Comparison of ENCODE assay signal across 8 cellular contexts in the genomic region with DNA sequence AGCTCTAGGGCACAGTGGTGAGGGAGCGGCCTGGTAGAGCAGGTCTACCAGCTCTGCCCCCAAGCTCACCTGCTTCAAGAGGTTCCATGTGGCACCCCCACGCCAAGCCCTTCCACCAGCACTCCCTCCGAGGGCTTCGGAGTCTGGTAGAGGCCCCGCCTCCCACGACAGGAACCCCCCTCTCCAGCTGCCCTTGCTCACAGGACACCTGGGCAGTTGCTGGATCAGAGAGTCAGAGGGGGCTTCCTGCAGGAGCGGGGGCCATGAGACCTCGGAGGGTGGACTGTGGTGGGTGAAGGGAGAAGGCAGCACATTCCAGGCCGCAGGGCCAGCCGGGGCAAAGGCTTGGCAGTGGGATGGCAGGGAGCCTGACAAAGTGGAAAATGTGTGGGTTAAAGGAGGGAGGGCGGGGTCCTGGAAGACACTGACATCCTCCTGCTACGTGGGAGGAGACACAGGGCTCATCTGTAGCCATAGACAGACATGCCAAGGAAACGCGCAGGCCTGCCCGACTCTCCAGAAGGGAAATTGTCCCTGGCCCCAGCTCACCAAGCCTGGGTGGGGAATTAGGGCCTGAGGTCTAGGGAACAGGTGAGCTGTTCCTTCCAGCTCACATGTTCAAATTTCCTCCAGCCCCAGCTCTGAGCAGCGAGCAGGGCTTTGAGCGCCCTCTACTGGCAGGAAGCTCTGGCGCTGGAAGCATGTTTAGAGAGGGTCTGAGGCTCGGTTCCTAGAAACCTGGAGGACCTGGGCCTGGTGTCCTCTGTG.
DNase-seq lines count a peak whose midpoint lies in the region; ATAC-seq and TF ChIP-seq lines count a peak whose summit lies in the region.

No MANE protein-coding gene starts in this region.

- H3K36me3 Mint-ChIP-seq in activated naive CD8-positive, alpha-beta T cell treated with anti-CD3 and anti-CD28 coated beads, Interleukin-2, amount 50 U/mL, for 24 hours (ENCODE audit: low read depth) = no peaks in the 10 kb centered on the region

- no peaks in the 10 kb centered on the region for H3K9me3 ChIP-seq in heart right ventricle

- H3K4me3 ChIP-seq in heart right ventricle = no peak overlapping the region

- peaks cover 0 to 39% (median 6%) of the 10 kb centered on the region in 9 donors for H3K4me1 ChIP-seq in heart right ventricle

- peaks cover 0 to 20% (median 11%) of the 10 kb centered on the region in 7 donors for H3K27me3 ChIP-seq in heart right ventricle

- H3K4me3 Mint-ChIP-seq in activated naive CD8-positive, alpha-beta T cell treated with anti-CD3 and anti-CD28 coated beads, Interleukin-2, amount 50 U/mL, for 24 hours = no peak overlapping the region

- H3K27me3 Mint-ChIP-seq in activated naive CD8-positive, alpha-beta T cell treated with anti-CD3 and anti-CD28 coated beads, Interleukin-2, amount 50 U/mL, for 24 hours = no peaks in the 10 kb centered on the region

- H3K27ac Mint-ChIP-seq in activated naive CD8-positive, alpha-beta T cell treated with anti-CD3 and anti-CD28 coated beads, Interleukin-2, amount 50 U/mL, for 24 hours = no peak overlapping the region

- ATAC-seq in activated naive CD8-positive, alpha-beta T cell treated with anti-CD3 and anti-CD28 coated beads, Interleukin-2, amount 50 U/mL, for 24 hours = peak; percentile 33
- ATAC-seq in heart right ventricle (peak in 6 of 8 donors; percentile 12 to 43 (median 28)), GM19395 (IDR thresholded peaks at IDR 0.05; ENCODE audit: unreplicated experiment) (no peak), GM21367 (IDR thresholded peaks at IDR 0.05; ENCODE audit: unreplicated experiment) (no peak)

- intact Hi-C loops in heart right ventricle (cut with DNase I) = loop anchor here (1.0 to 10.0 kb wide), 12 partner anchors 61 to 477 kb away; no protein-coding TSS in a partner anchor

- no peak overlapping the region for H3K27ac ChIP-seq in heart right ventricle

- H3K4me1 Mint-ChIP-seq in activated naive CD8-positive, alpha-beta T cell treated with anti-CD3 and anti-CD28 coated beads, Interleukin-2, amount 50 U/mL, for 24 hours = peaks cover 1% of the 10 kb centered on the region

- WGBS in heart right ventricle, 2 donors = 45 to 47% methylated on average over 19 of the region's 19 CpGs

- peak; percentile 91 to 99 (median 96) for TF ChIP-seq CTCF in heart right ventricle (IDR thresholded peaks at IDR 0.05)

- no peaks in the 10 kb centered on the region for H3K36me3 ChIP-seq in heart right ventricle

- H3K9me3 Mint-ChIP-seq in activated naive CD8-positive, alpha-beta T cell treated with anti-CD3 and anti-CD28 coated beads, Interleukin-2, amount 50 U/mL, for 24 hours = no peaks in the 10 kb centered on the region

- DNase-seq in ELR (ENCODE audit: low read depth) (peak; percentile 75), MV-4-11 (lab: John Stamatoyannopoulos, UW) (peak; percentile 47), SKM-1 treated with dmso at 0.1 percent for 144 hours (lab: John Stamatoyannopoulos, UW; ENCODE audit: unreplicated experiment) (peak; percentile 61), heart right ventricle (peak; percentile 72 to 76), retina (peak; percentile 90)
- peak; percentile 87 for DNase-seq in activated naive CD8-positive, alpha-beta T cell treated with anti-CD3 and anti-CD28 coated beads, Interleukin-2, amount 50 U/mL, for 24 hours

Comparison
In these comparisons a context has a peak if more than half of its experiments do, and no peak if none do; other contexts are left out.
1. ATAC-seq: peak in activated naive CD8-positive, alpha-beta T cell treated with anti-CD3 and anti-CD28 coated beads, Interleukin-2, amount 50 U/mL, for 24 hours (single experiment) and heart right ventricle (6 of 8); none in GM19395 (single experiment) and GM21367 (single experiment).
2. Peak in every context shown above with its lines, with median percentiles within 50 percentile points of each other: DNase-seq.